Comparison of ENCODE assay signal across 18 cellular contexts in the genomic region with DNA sequence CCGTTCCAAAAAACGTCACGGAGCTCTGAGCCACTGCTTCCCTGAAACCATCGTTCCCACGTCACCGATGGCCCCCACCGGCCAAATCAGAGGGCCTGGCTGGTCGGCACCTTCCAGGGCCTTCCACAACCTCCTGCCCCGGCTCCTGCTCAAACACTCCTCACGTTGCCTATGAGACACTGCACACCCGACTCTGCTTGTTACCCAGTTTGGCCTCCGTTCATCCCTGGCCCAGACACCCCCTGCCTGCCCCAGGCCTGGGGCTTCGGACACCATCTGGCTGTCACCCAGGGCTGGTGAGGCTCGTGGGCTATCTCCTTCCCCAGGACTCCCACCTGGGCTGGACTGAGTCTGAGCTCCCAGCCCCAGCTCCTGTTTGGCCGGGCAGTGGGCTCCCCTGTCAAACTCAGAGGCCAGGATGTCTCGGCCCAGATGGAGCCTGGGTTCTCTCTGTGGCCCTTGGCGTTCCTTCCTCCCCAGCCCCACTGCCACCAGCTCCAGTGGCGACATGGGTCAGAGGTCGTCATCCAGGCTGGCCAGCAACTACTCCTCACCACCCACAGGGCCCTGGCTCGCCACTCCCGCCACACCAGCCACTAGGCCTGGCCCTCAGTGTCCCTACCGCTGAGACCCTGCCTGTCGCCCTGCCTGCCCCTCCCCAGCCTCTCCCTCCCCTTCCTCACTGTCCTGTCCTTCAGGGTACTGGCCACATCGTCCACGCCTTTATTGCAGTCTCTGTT. TPM values are rescaled to one million over a fixed set of nuclear protein-coding genes. Genes with fewer than 3 reads are reported as not detected.
A peak's percentile ranks its signal among the peaks of the same experiment; 100 is the strongest.
DNase-seq lines count a peak whose midpoint lies in the region; ATAC-seq and TF ChIP-seq lines count a peak whose summit lies in the region.
"Had no signal": no experiment of that assay in that cellular context is flagged by ENCODE, and none has a peak within 500 bp of the region (broad histone marks: within the 10 kb centered on the region; RNA-seq: fewer than 3 reads in every experiment).

No MANE protein-coding gene starts in this region.

- TF ChIP-seq CTCF in hepatocyte (IDR thresholded peaks at IDR 0.05; ENCODE audit: poor library complexity): no peak

- H4K20me1 ChIP-seq in hepatocyte (ENCODE audit: insufficient read depth, poor library complexity, severe bottlenecking): no peaks in the 10 kb centered on the region

- no peaks in the 10 kb centered on the region for H3K36me3 Mint-ChIP-seq in activated T-cell treated with anti-CD3 and anti-CD28 coated beads, Interleukin-2, amount 50 U/mL, for 24 hours (ENCODE audit: low read depth)
- H3K36me3 Mint-ChIP-seq: IgD-negative memory B cell had no signal

- DNase-seq in activated T-cell treated with anti-CD3 and anti-CD28 coated beads, Interleukin-2, amount 50 U/mL, for 24 hours: no peak
- DNase-seq in activated T-cell treated with anti-CD3 and anti-CD28 coated beads for 4 hours (no peak), left lobe of liver (ENCODE audit: low spot score) (no peak), DMS 273 treated with DMSO at 0.1 percent for 48 hours (lab: John Stamatoyannopoulos, UW) (no peak), hepatocyte (ENCODE audit: low spot score) (no peak)
- DNase-seq: CD4-positive, alpha-beta T cell; GM23248; HCEC 1CT; Kasumi-1; MG63; NCI-H1048; NCI-H1436 treated with DMSO at 0.1 percent for 48 hours; NCI-H2029; NCI-H345 had no signal

- H3K4me3 Mint-ChIP-seq in activated T-cell treated with anti-CD3 and anti-CD28 coated beads, Interleukin-2, amount 50 U/mL, for 24 hours: no peak overlapping the region
- H3K4me3 Mint-ChIP-seq: CD4-positive, alpha-beta T cell; IgD-negative memory B cell had no signal

- no peaks in the 10 kb centered on the region for H3K9me3 ChIP-seq in hepatocyte (ENCODE audit: low read depth)

- WGBS in hepatocyte (ENCODE audit: low lambda C conversion rate, missing lambda C conversion rate): 95% methylated on average over 25 of the region's 25 CpGs

- H3K4me3 ChIP-seq in hepatocyte: no peak overlapping the region
- H3K4me3 ChIP-seq: GM12878, GM23248, MG63 had no signal

- no peak overlapping the region for H3K4me2 ChIP-seq in hepatocyte

- H3K27ac Mint-ChIP-seq in activated T-cell treated with anti-CD3 and anti-CD28 coated beads, Interleukin-2, amount 50 U/mL, for 24 hours: peak overlapping the region; percentile 72
- H3K27ac Mint-ChIP-seq: CD4-positive, alpha-beta T cell had no signal

- no peak overlapping the region for H2AFZ ChIP-seq in hepatocyte
- H2AFZ ChIP-seq: GM23248 had no signal

- no peak overlapping the region for H3K27ac ChIP-seq in hepatocyte
- H3K27ac ChIP-seq: GM23248 had no signal

- H3K9me3 Mint-ChIP-seq in activated T-cell treated with anti-CD3 and anti-CD28 coated beads, Interleukin-2, amount 50 U/mL, for 24 hours: peaks cover 2% of the 10 kb centered on the region
- H3K9me3 Mint-ChIP-seq: CD4-positive, alpha-beta T cell had no signal

- no peaks in the 10 kb centered on the region for H3K79me2 ChIP-seq in hepatocyte

- H3K36me3 ChIP-seq in hepatocyte (replicated peaks; ENCODE audit: insufficient read depth, low read depth): no peaks in the 10 kb centered on the region

- H3K27me3 ChIP-seq in hepatocyte: no peaks in the 10 kb centered on the region
- H3K27me3 ChIP-seq: MG63 had no signal

- no peaks in the 10 kb centered on the region for H3K9me2 ChIP-seq in hepatocyte (replicated peaks; ENCODE audit: insufficient read depth)

- H3K4me1 ChIP-seq in hepatocyte (ENCODE audit: insufficient read depth): no peaks in the 10 kb centered on the region

- H3K4me1 Mint-ChIP-seq in activated T-cell treated with anti-CD3 and anti-CD28 coated beads, Interleukin-2, amount 50 U/mL, for 24 hours (ENCODE audit: low read depth): no peaks in the 10 kb centered on the region

- ATAC-seq in left lobe of liver (peak; percentile 25), GM18519 (IDR thresholded peaks at IDR 0.05; ENCODE audit: low FRiP score, unreplicated experiment) (no peak)
- ATAC-seq: Right ventricle myocardium inferior had no signal

- no peaks in the 10 kb centered on the region for H3K27me3 Mint-ChIP-seq in activated T-cell treated with anti-CD3 and anti-CD28 coated beads, Interleukin-2, amount 50 U/mL, for 24 hours
- H3K27me3 Mint-ChIP-seq: CD4-positive, alpha-beta T cell; IgD-negative memory B cell had no signal

RNA-seq across cellular contexts. Expression of a gene that starts 17.7 kb away (rescaled TPM):
- total RNA-seq in left lobe of liver (0.08 TPM), hepatocyte (3.0 and 5.3 TPM in 2 replicates)
- polyA plus RNA-seq in hepatocyte: 4.9 and 5.7 TPM in 2 replicates
- total RNA-seq: CD4-positive, alpha-beta T cell; GM12878 had no signal
- polyA plus RNA-seq: IgD-negative memory B cell had no signal

RNA-seq across cellular contexts. Expression of a gene that starts 41.0 kb away (rescaled TPM):
- total RNA-seq in left lobe of liver: 113 TPM
- 222 and 228 TPM in 2 replicates for total RNA-seq in hepatocyte
- polyA plus RNA-seq in hepatocyte: 397 and 413 TPM in 2 replicates

RNA-seq across cellular contexts. Expression of a gene that starts 41.3 kb away (rescaled TPM):
- 18.9 TPM for total RNA-seq in left lobe of liver
- 45.8 and 46.0 TPM in 2 replicates for total RNA-seq in hepatocyte
- 57.8 and 61.3 TPM in 2 replicates for polyA plus RNA-seq in hepatocyte

RNA-seq across cellular contexts. Expression of a gene that starts 46.5 kb away (rescaled TPM):
- total RNA-seq in left lobe of liver (43.5 TPM), hepatocyte (24.5 and 47.2 TPM in 2 replicates)
- 22.2 and 27.0 TPM in 2 replicates for polyA plus RNA-seq in hepatocyte
